ENCODE assay signal across 18 cellular contexts in genomic region chr6:111294374-111294967, GRCh38.
"Had no signal": no experiment of that assay in that cellular context is flagged by ENCODE, and none has a peak within 500 bp of the region (broad histone marks: within the 10 kb centered on the region; RNA-seq: fewer than 3 reads in every experiment).

No MANE protein-coding gene starts in this region.

- H3K4me3 ChIP-seq: ascending aorta, breast epithelium, heart left ventricle, lower lobe of right lung, thyroid gland, uterus had no signal

- H3K36me3 ChIP-seq: ascending aorta, breast epithelium, thyroid gland, uterus had no signal

- H3K27me3 Mint-ChIP-seq: activated B cell treated with CpG ODN at 0.5 μM for 24 hours; activated CD4-positive, alpha-beta T cell treated with anti-CD3 and anti-CD28 coated beads, Interleukin-2, amount 10 ng/mL, durations not matched to agents 24 days and 14 days; stimulated activated naive B cell treated with anti-CD40 and anti-IgM and Interleukin-4, amounts not matched to agents 10 μg/mL and 1 μg/mL and 100 μg/mL, for 72 hours had no signal

- H3K4me1 ChIP-seq: ascending aorta, breast epithelium, lower lobe of right lung, thyroid gland, uterus had no signal

- ATAC-seq: heart left ventricle; left colon; lower lobe of right lung; stimulated activated naive B cell treated with anti-CD40 and anti-IgM and Interleukin-4, amounts not matched to agents 10 μg/mL and 1 μg/mL and 100 μg/mL, for 72 hours had no signal

- DNase-seq: activated B cell treated with CpG ODN at 0.5 μM for 24 hours; activated CD4-positive, alpha-beta T cell treated with anti-CD3 and anti-CD28 coated beads, Interleukin-2, amount 10 ng/mL, durations not matched to agents 24 days and 14 days; activated effector memory CD4-positive, alpha-beta T cell treated with anti-CD3 and anti-CD28 coated beads, Interleukin-2, amount 50 U/mL, for 16 hours; activated T-cell treated with anti-CD3 and anti-CD28 coated beads, Interleukin-2, amount 50 U/mL, for 1 hour; dermis blood vessel endothelial cell; heart left ventricle; left colon; lower lobe of right lung; SK-N-SH; stimulated activated naive B cell treated with anti-CD40 and anti-IgM and Interleukin-4, amounts not matched to agents 10 μg/mL and 1 μg/mL and 100 μg/mL, for 72 hours; T-helper 1 cell; thyroid gland; uterus had no signal

- H3K27ac Mint-ChIP-seq: activated B cell treated with CpG ODN at 0.5 μM for 24 hours; activated CD4-positive, alpha-beta T cell treated with anti-CD3 and anti-CD28 coated beads, Interleukin-2, amount 10 ng/mL, durations not matched to agents 24 days and 14 days; stimulated activated naive B cell treated with anti-CD40 and anti-IgM and Interleukin-4, amounts not matched to agents 10 μg/mL and 1 μg/mL and 100 μg/mL, for 72 hours had no signal

- H3K4me3 Mint-ChIP-seq: activated B cell treated with CpG ODN at 0.5 μM for 24 hours; activated CD4-positive, alpha-beta T cell treated with anti-CD3 and anti-CD28 coated beads, Interleukin-2, amount 10 ng/mL, durations not matched to agents 24 days and 14 days; stimulated activated naive B cell treated with anti-CD40 and anti-IgM and Interleukin-4, amounts not matched to agents 10 μg/mL and 1 μg/mL and 100 μg/mL, for 72 hours had no signal

- H3K9me3 Mint-ChIP-seq: activated B cell treated with CpG ODN at 0.5 μM for 24 hours; activated CD4-positive, alpha-beta T cell treated with anti-CD3 and anti-CD28 coated beads, Interleukin-2, amount 10 ng/mL, durations not matched to agents 24 days and 14 days; stimulated activated naive B cell treated with anti-CD40 and anti-IgM and Interleukin-4, amounts not matched to agents 10 μg/mL and 1 μg/mL and 100 μg/mL, for 72 hours had no signal

- H3K27ac ChIP-seq: ascending aorta, breast epithelium, epithelial cell of prostate, heart left ventricle, lower lobe of right lung, neutrophil, parathyroid adenoma, thyroid gland, uterus had no signal

- H3K9me3 ChIP-seq: ascending aorta, breast epithelium, heart left ventricle, lower lobe of right lung, neutrophil, SK-N-SH, thyroid gland, uterus had no signal

- H3K27me3 ChIP-seq: ascending aorta, breast epithelium, heart left ventricle, neutrophil, thyroid gland, uterus had no signal
